Comparison of ENCODE assay signal across 21 cellular contexts in genomic region chr19:6267552-6268381, GRCh38. TPM values are rescaled to one million over a fixed set of nuclear protein-coding genes. Genes with fewer than 3 reads are reported as not detected.
DNase-seq lines count a peak whose midpoint lies in the region; ATAC-seq, FAIRE-seq and TF ChIP-seq lines count a peak whose summit lies in the region.
"Had no signal": no experiment of that assay in that cellular context is flagged by ENCODE, and none has a peak within 500 bp of the region (broad histone marks: within the 10 kb centered on the region; RNA-seq: fewer than 3 reads in every experiment).

No MANE protein-coding gene starts in this region.

- H3K27me3 ChIP-seq in HepG2 (ENCODE audit: control insufficient read depth in 1 of 2, insufficient read depth in 2 of 2, low read length in 2 of 2) (no peaks in the 10 kb centered on the region), stomach (no peaks in the 10 kb centered on the region)
- H3K27me3 ChIP-seq: neural progenitor cell had no signal

- no TSS peak for BruUV-seq in HepG2 (replicated peaks; lab: Mats Ljungman, UMichigan)

- H3K4me3 Mint-ChIP-seq in activated naive CD4-positive, alpha-beta T cell treated with anti-CD3 and anti-CD28 coated beads, Interleukin-2, amount 10 ng/mL, durations not matched to agents 7 days and 5 days = no peak overlapping the region
- H3K4me3 Mint-ChIP-seq in activated T-helper 17 cell treated with anti-CD3 and anti-CD28 coated beads, Interleukin-2, amount 50 U/mL, for 72 hours = no peak overlapping the region
- H3K4me3 Mint-ChIP-seq: activated B cell treated with CpG ODN at 0.5 μM for 24 hours; CD4-positive, alpha-beta T cell; neural progenitor cell had no signal

- in situ Hi-C loops in HepG2 (cut with HindIII; ENCODE audit: extremely low pct_ligation_motif_present, low pct_unique_long_range_greater_than_20kb) = no loop called here

- no peak for FAIRE-seq in HepG2 (lab: Jason Lieb, UNC)
- FAIRE-seq: HTR-8/SVneo, islet of Langerhans had no signal

- CTCF ChIA-PET in activated naive CD4-positive, alpha-beta T cell treated with anti-CD3 and anti-CD28 coated beads, Interleukin-2, amount 10 ng/mL, durations not matched to agents 7 days and 5 days (lab: Charles Lee) = no interaction called here
- CTCF ChIA-PET in HepG2 (lab: Yijun Ruan, JAX; ENCODE audit: low intra/inter-chr PET ratio, low total read pairs) = no interaction called here

- peaks cover 20% of the 10 kb centered on the region for H3K36me3 Mint-ChIP-seq in activated naive CD4-positive, alpha-beta T cell treated with anti-CD3 and anti-CD28 coated beads, Interleukin-2, amount 10 ng/mL, durations not matched to agents 7 days and 5 days
- peaks cover 79% of the 10 kb centered on the region for H3K36me3 Mint-ChIP-seq in activated T-helper 17 cell treated with anti-CD3 and anti-CD28 coated beads, Interleukin-2, amount 50 U/mL, for 72 hours (ENCODE audit: low read depth)

- WGBS in HepG2 (ENCODE audit: low lambda C conversion rate) = 78% methylated on average over 17 of the region's 17 CpGs
- 80 to 89% (median 87%) methylated on average over 17 of the region's 17 CpGs for whole genome bisulfite sequencing in stomach, 5 donors

- peak overlapping the region; percentile 29 for H3K27ac Mint-ChIP-seq in activated naive CD4-positive, alpha-beta T cell treated with anti-CD3 and anti-CD28 coated beads, Interleukin-2, amount 10 ng/mL, durations not matched to agents 7 days and 5 days
- H3K27ac Mint-ChIP-seq in activated T-helper 17 cell treated with anti-CD3 and anti-CD28 coated beads, Interleukin-2, amount 50 U/mL, for 72 hours = peak overlapping the region; percentile 83
- H3K27ac Mint-ChIP-seq: activated B cell treated with CpG ODN at 0.5 μM for 24 hours; CD4-positive, alpha-beta T cell; neural progenitor cell had no signal

- peaks cover 33% of the 10 kb centered on the region for H3K79me2 ChIP-seq in HepG2 (ENCODE audit: insufficient read depth, low read length)

- ATAC-seq in activated T-helper 17 cell treated with anti-CD3 and anti-CD28 coated beads, Interleukin-2, amount 50 U/mL, for 72 hours (replicated peaks) = no peak
- ATAC-seq in HepG2 = peak; percentile 68
- ATAC-seq in GM18861 (IDR thresholded peaks at IDR 0.05; ENCODE audit: unreplicated experiment) = no peak
- ATAC-seq: Right ventricle myocardium inferior had no signal

- no peak overlapping the region for H3K9ac ChIP-seq in HepG2 (ENCODE audit: insufficient read depth, low read depth, low read length)
- H3K9ac ChIP-seq: neural progenitor cell had no signal

- H4K20me1 ChIP-seq in HepG2 (ENCODE audit: insufficient read depth, low read length) = no peaks in the 10 kb centered on the region

- peak overlapping the region; percentile 31 for H3K27ac ChIP-seq in HepG2 (ENCODE audit: extremely low read length, insufficient read depth, low read length)
- H3K27ac ChIP-seq in stomach = peak overlapping the region in 3 of 5 donors; percentile 15 to 26 (median 25)
- H3K27ac ChIP-seq: neural progenitor cell had no signal

- peaks cover 3% of the 10 kb centered on the region for H3K4me1 Mint-ChIP-seq in activated naive CD4-positive, alpha-beta T cell treated with anti-CD3 and anti-CD28 coated beads, Interleukin-2, amount 10 ng/mL, durations not matched to agents 7 days and 5 days
- H3K4me1 Mint-ChIP-seq in activated T-helper 17 cell treated with anti-CD3 and anti-CD28 coated beads, Interleukin-2, amount 50 U/mL, for 72 hours = peaks cover 18% of the 10 kb centered on the region
- H3K4me1 Mint-ChIP-seq: activated B cell treated with CpG ODN at 0.5 μM for 24 hours had no signal

- H3K27me3 Mint-ChIP-seq in activated naive CD4-positive, alpha-beta T cell treated with anti-CD3 and anti-CD28 coated beads, Interleukin-2, amount 10 ng/mL, durations not matched to agents 7 days and 5 days = no peaks in the 10 kb centered on the region
- H3K27me3 Mint-ChIP-seq in activated T-helper 17 cell treated with anti-CD3 and anti-CD28 coated beads, Interleukin-2, amount 50 U/mL, for 72 hours = no peaks in the 10 kb centered on the region
- H3K27me3 Mint-ChIP-seq: activated B cell treated with CpG ODN at 0.5 μM for 24 hours; CD4-positive, alpha-beta T cell had no signal

- no peak overlapping the region for H3K4me3 ChIP-seq in HepG2 (replicated peaks in 1 of 3; ENCODE audit: insufficient read depth in 1 of 3, low read depth in 2 of 3, low read length in 3 of 3)
- H3K4me3 ChIP-seq in stomach = no peak overlapping the region
- H3K4me3 ChIP-seq: neural progenitor cell had no signal

- no peak for TF ChIP-seq RAD21 in HepG2 (CRISPR knock-in tag; IDR thresholded peaks at IDR 0.05)

- no peak overlapping the region for H3K4me2 ChIP-seq in HepG2 (ENCODE audit: low read depth, low read length)
- H3K4me2 ChIP-seq: neural progenitor cell had no signal

- TF ChIP-seq CTCF in HepG2 (CRISPR knock-in tag; IDR thresholded peaks at IDR 0.05) (0 out of 2 replicates have a peak, but pooled peaks have one; percentile 12), stomach (IDR thresholded peaks at IDR 0.05) (no peak)

- H3K36me3 ChIP-seq in HepG2 (replicated peaks in 1 of 2; ENCODE audit: control insufficient read depth in 1 of 2, insufficient read depth in 2 of 2, low read length in 2 of 2) (peaks cover 23 to 53% of the 10 kb centered on the region in 2 experiments), stomach (peaks cover 26 to 74% (median 67%) of the 10 kb centered on the region in 4 donors)
- H3K36me3 ChIP-seq: neural progenitor cell had no signal

- H3K9me3 Mint-ChIP-seq in activated naive CD4-positive, alpha-beta T cell treated with anti-CD3 and anti-CD28 coated beads, Interleukin-2, amount 10 ng/mL, durations not matched to agents 7 days and 5 days = no peaks in the 10 kb centered on the region
- no peaks in the 10 kb centered on the region for H3K9me3 Mint-ChIP-seq in activated T-helper 17 cell treated with anti-CD3 and anti-CD28 coated beads, Interleukin-2, amount 50 U/mL, for 72 hours
- H3K9me3 Mint-ChIP-seq: activated B cell treated with CpG ODN at 0.5 μM for 24 hours; CD4-positive, alpha-beta T cell; neural progenitor cell had no signal

- intact Hi-C loops in HepG2 (cut with micrococcal nuclease; ENCODE audit: unreplicated experiment) (no loop called here), stomach (cut with DNase I; ENCODE audit: low total_unique reads) (no loop called here)

- no peak for TF ChIP-seq POLR2A in HepG2 (IDR thresholded peaks at IDR 0.05; ENCODE audit: insufficient read depth in 1 of 2, low read depth in 2 of 2, low read length in 2 of 2)
- no peak for TF ChIP-seq POLR2A in stomach (IDR thresholded peaks at IDR 0.05)

- H3K4me1 ChIP-seq in HepG2 (ENCODE audit: insufficient read depth, low read length) (peaks cover 39% of the 10 kb centered on the region), stomach (peaks cover 37 to 84% (median 57%) of the 10 kb centered on the region in 4 donors)

- H3K9me3 ChIP-seq in HepG2 (ENCODE audit: low read length) = no peaks in the 10 kb centered on the region
- H3K9me3 ChIP-seq in stomach = no peaks in the 10 kb centered on the region

- TF ChIP-seq EP300 in HepG2 (IDR thresholded peaks at IDR 0.05; ENCODE audit: low read depth in 2 of 2, low read length in 2 of 2) (no peak), HepG2 (CRISPR knock-in tag; IDR thresholded peaks at IDR 0.05; ENCODE audit: borderline replicate concordance) (no peak), stomach (IDR thresholded peaks at IDR 0.05) (no peak)

- no peak overlapping the region for H2AFZ ChIP-seq in HepG2 (ENCODE audit: low read length)
- H2AFZ ChIP-seq: neural progenitor cell had no signal

- no peak for DNase-seq in activated naive CD4-positive, alpha-beta T cell treated with anti-CD3 and anti-CD28 coated beads, Interleukin-2, amount 10 ng/mL, durations not matched to agents 7 days and 5 days
- no peak for DNase-seq in activated naive CD4-positive, alpha-beta T cell (lab: John Stamatoyannopoulos, UW)
- no peak for DNase-seq in HepG2 (ENCODE audit: low spot score)
- no peak for DNase-seq in stomach
- no peak for DNase-seq in activated CD4-positive, alpha-beta T cell treated with anti-CD3 and anti-CD28 coated beads, Interleukin-2, amount 50 U/mL, for 4 hours
- DNase-seq in NCI-H1417 (lab: John Stamatoyannopoulos, UW) = no peak
- DNase-seq: ACHN; activated B cell treated with CpG ODN at 0.5 μM for 24 hours; caudate nucleus; CD4-positive, alpha-beta T cell; DND-41; effector CD8-positive, alpha-beta T cell; mesendoderm; NCI-H1930; T-helper 1 cell had no signal

- POLR2A ChIA-PET in HepG2 (lab: Yijun Ruan, JAX) = no interaction called here

TF ChIP-seq in HepG2, 621 proteins besides CTCF, POLR2A, EP300 and RAD21 (continues in another document):
- TF ChIP-seq ZKSCAN8 (CRISPR knock-in tag; IDR thresholded peaks at IDR 0.05; ENCODE audit: borderline replicate concordance) (peak; percentile 99), CENPT (CRISPR knock-in tag; IDR thresholded peaks at IDR 0.05; ENCODE audit: low read depth) (no peak)

RNA-seq across cellular contexts. Expression of gene MLLT1, which starts 12.0 kb away (rescaled TPM):
- 10 to 100 TPM; 31.3 to 51.8 TPM for total RNA-seq in activated T-helper 17 cell treated with anti-CD3 and anti-CD28 coated beads, Interleukin-2, amount 50 U/mL, for 72 hours
- total RNA-seq in HepG2 (2016; rRNA removed; fragmentation: Illumina TruSeq; extraction: Trizol) (11.6 and 12.2 TPM in 2 replicates), stomach (10 to 100 TPM in 3 of 5 donors, 1 to 10 TPM in 2; 3.1 to 30.4 (median 16.7) TPM)
- 8.6 and 9.6 TPM in 2 replicates for total RNA-seq in HepG2 (2016; cell fraction: cytosol; rRNA removed; fragmentation: Illumina TruSeq; extraction: Trizol; ENCODE audit: low read depth)
- total RNA-seq in HepG2 (2016; cell fraction: insoluble cytoplasmic fraction; rRNA removed; fragmentation: Illumina TruSeq; extraction: Trizol) = 9.5 and 12.5 TPM in 2 replicates
- 12.7 and 15.3 TPM in 2 replicates for total RNA-seq in HepG2 (2016; cell fraction: membrane; rRNA removed; fragmentation: Illumina TruSeq; extraction: Trizol)
- 8.8 and 10.0 TPM in 2 replicates for total RNA-seq in HepG2 (2016; cell fraction: nucleus; rRNA removed; fragmentation: Illumina TruSeq; extraction: Trizol)
- polyA plus RNA-seq in HepG2 (2011; rRNA removed) (11.7 and 12.7 TPM in 2 replicates), stomach (10 to 100 TPM; 21.2 to 33.8 (median 27.4) TPM)
- polyA plus RNA-seq in HepG2 (2011; cell fraction: cytosol; rRNA removed) = 7.4 and 11.8 TPM in 2 replicates
- polyA plus RNA-seq in HepG2 (2011; cell fraction: nucleus; rRNA removed) = 27.2 and 40.6 TPM in 2 replicates
- 11.3 and 13.5 TPM in 2 replicates for polyA plus RNA-seq in HepG2 (2012)
- 4.7 and 6.0 TPM in 2 replicates for polyA plus RNA-seq in HepG2 (2016; cell fraction: cytosol; fragmentation: Illumina TruSeq; extraction: Trizol; ENCODE audit: low read depth)
- 21.6 and 27.3 TPM in 2 replicates for polyA plus RNA-seq in HepG2 (2016; cell fraction: insoluble cytoplasmic fraction; fragmentation: Illumina TruSeq; extraction: Trizol; ENCODE audit: low read depth)
- polyA plus RNA-seq in HepG2 (2016; cell fraction: membrane; fragmentation: Illumina TruSeq; extraction: Trizol; ENCODE audit: low read depth) = 15.1 and 15.5 TPM in 2 replicates
- 29.9 and 38.7 TPM in 2 replicates for polyA plus RNA-seq in HepG2 (2016; cell fraction: nucleus; fragmentation: Illumina TruSeq; extraction: Trizol; ENCODE audit: insufficient read depth, low read depth)
- 22.8 and 26.1 TPM in 2 replicates for polyA minus RNA-seq in HepG2 (2011; rRNA and poly(A)+ RNA removed; ENCODE audit: low replicate concordance)
- polyA minus RNA-seq in HepG2 (2011; cell fraction: cytosol; rRNA and poly(A)+ RNA removed) = 20.7 and 22.7 TPM in 2 replicates
- polyA minus RNA-seq in HepG2 (2011; cell fraction: nucleus; rRNA and poly(A)+ RNA removed) = 5.4 and 5.6 TPM in 2 replicates
